Comparison of ENCODE assay signal across 8 cellular contexts in genomic region chr19:7395360-7395781, GRCh38. TPM values are rescaled to one million over a fixed set of nuclear protein-coding genes. Genes with fewer than 3 reads are reported as not detected.
DNase-seq lines count a peak whose midpoint lies in the region; ATAC-seq and TF ChIP-seq lines count a peak whose summit lies in the region.

No MANE protein-coding gene starts in this region.

- H2AFZ ChIP-seq in neural progenitor cell (replicated peaks) = peak overlapping the region; percentile 30

- H3K27me3 Mint-ChIP-seq in CD8-positive, alpha-beta T cell (ENCODE audit: low read depth) = no peaks in the 10 kb centered on the region
- H3K27me3 Mint-ChIP-seq in neural progenitor cell (ENCODE audit: insufficient read depth, low read depth) = peaks cover 8% of the 10 kb centered on the region

- peaks cover 26% of the 10 kb centered on the region for H3K4me1 ChIP-seq in CD8-positive, alpha-beta T cell (ENCODE audit: insufficient read depth, low read length)
- H3K4me1 ChIP-seq in SJSA1 (replicated peaks) = peaks cover 39% of the 10 kb centered on the region
- H3K4me1 ChIP-seq in neural progenitor cell = peaks cover 6% of the 10 kb centered on the region

- intact Hi-C loops in CD8-positive, alpha-beta T cell (cut with DNase I, micrococcal nuclease) = loop anchor here (1.0 to 5.0 kb wide), 8 partner anchors 45 to 1603 kb away; partner anchors contain the start of genes MCOLN1 (in 2 of the 2), DUS3L (in 1 of the 2), MYO1F (in 1 of the 2) and PEX11G (in 1 of the 2)

- peak overlapping the region; percentile 55 for H3K27ac Mint-ChIP-seq in CD8-positive, alpha-beta T cell
- H3K27ac Mint-ChIP-seq in neural progenitor cell = peak overlapping the region; percentile 78

- ATAC-seq in CD8-positive, alpha-beta T cell = peak; percentile 14
- ATAC-seq in esophagus mucosa (peak; percentile 28), GM19452 (IDR thresholded peaks at IDR 0.05; ENCODE audit: unreplicated experiment) (no peak)

- H3K4me2 ChIP-seq in neural progenitor cell = peak overlapping the region; percentile 98

- CTCF ChIA-PET in CD8-positive, alpha-beta T cell (lab: Charles Lee) = interaction anchor here (1.8 kb wide), 2 partner anchors 8 to 293 kb away, joined by 4 to 5 read pairs; no protein-coding TSS in a partner anchor

- POLR2A ChIA-PET in CD8-positive, alpha-beta T cell (lab: Charles Lee) = interaction anchor here (0.7 to 2.3 kb wide), 4 partner anchors 9 to 326 kb away, joined by 3 to 7 read pairs (median 4); partner anchors contain the start of genes ARHGEF18 and ZNF557

- H3K4me3 Mint-ChIP-seq in CD8-positive, alpha-beta T cell = peak overlapping the region; percentile 86
- H3K4me3 Mint-ChIP-seq in neural progenitor cell = peak overlapping the region; percentile 94

- H3K4me3 ChIP-seq in CD8-positive, alpha-beta T cell (ENCODE audit: low read depth, low read length) = peak overlapping the region; percentile 39
- H3K4me3 ChIP-seq in SJSA1 = peak overlapping the region; percentile 94
- peak overlapping the region; percentile 99 for H3K4me3 ChIP-seq in neural progenitor cell

- peak overlapping the region; percentile 12 for H3K27ac ChIP-seq in CD8-positive, alpha-beta T cell (ENCODE audit: low read depth, low read length)
- H3K27ac ChIP-seq in SJSA1 (peak overlapping the region; percentile 62), neural progenitor cell (no peak overlapping the region)

- H3K9me3 Mint-ChIP-seq in CD8-positive, alpha-beta T cell = no peaks in the 10 kb centered on the region
- no peaks in the 10 kb centered on the region for H3K9me3 Mint-ChIP-seq in neural progenitor cell

- H3K79me2 ChIP-seq in neural progenitor cell (ENCODE audit: low read depth) = peaks cover 59% of the 10 kb centered on the region

- DNase-seq in CD8-positive, alpha-beta T cell = peak in 1 of 7 experiments; percentile 17
- peak; percentile 27 for DNase-seq in HCEC 1CT
- DNase-seq in SJSA1 (ENCODE audit: low read depth in 1 of 2, low spot score in 2 of 2) = peak in 1 of 2 experiments; percentile 26
- DNase-seq in neural progenitor cell (ENCODE audit: low spot score) = peak; percentile 41
- DNase-seq in stimulated activated naive CD4-positive, alpha-beta T cell (lab: John Stamatoyannopoulos, UW) = no peak
- DNase-seq in COLO829 (ENCODE audit: low spot score) = no peak

- TF ChIP-seq CTCF in CD8-positive, alpha-beta T cell (IDR thresholded peaks at IDR 0.05) = no peak
- no peak for TF ChIP-seq CTCF in neural progenitor cell (IDR thresholded peaks at IDR 0.05)

- no peaks in the 10 kb centered on the region for H3K9me3 ChIP-seq in CD8-positive, alpha-beta T cell (ENCODE audit: low read length)
- H3K9me3 ChIP-seq in SJSA1 (replicated peaks) = peaks cover 3% of the 10 kb centered on the region; the same call in 1 of the 2 replicates
- H3K9me3 ChIP-seq in neural progenitor cell (ENCODE audit: low read depth) = no peaks in the 10 kb centered on the region

- no peaks in the 10 kb centered on the region for H3F3A ChIP-seq in neural progenitor cell (ENCODE audit: low read depth)

- H3K36me3 Mint-ChIP-seq in CD8-positive, alpha-beta T cell = peaks cover 56% of the 10 kb centered on the region
- peaks cover 2% of the 10 kb centered on the region for H3K36me3 Mint-ChIP-seq in neural progenitor cell

- H3K36me3 ChIP-seq in CD8-positive, alpha-beta T cell (ENCODE audit: insufficient read depth, low read length) = peaks cover 8% of the 10 kb centered on the region
- H3K36me3 ChIP-seq in SJSA1 (peaks cover 7% of the 10 kb centered on the region; the same call in 1 of the 2 replicates), neural progenitor cell (no peaks in the 10 kb centered on the region)

- peaks cover 43% of the 10 kb centered on the region for H3K4me1 Mint-ChIP-seq in CD8-positive, alpha-beta T cell (ENCODE audit: low read depth)
- H3K4me1 Mint-ChIP-seq in neural progenitor cell = peaks cover 19% of the 10 kb centered on the region

- peak overlapping the region; percentile 96 for H3K9ac ChIP-seq in neural progenitor cell

- peaks cover 13% of the 10 kb centered on the region for H4K20me1 ChIP-seq in neural progenitor cell (ENCODE audit: low read depth)

- no peaks in the 10 kb centered on the region for H3K27me3 ChIP-seq in CD8-positive, alpha-beta T cell (ENCODE audit: insufficient read depth, low read length)
- no peaks in the 10 kb centered on the region for H3K27me3 ChIP-seq in SJSA1 (replicated peaks)
- H3K27me3 ChIP-seq in neural progenitor cell = no peaks in the 10 kb centered on the region

RNA-seq across cellular contexts. Expression of gene ARHGEF18, which starts 46.6 kb away (rescaled TPM):
- total RNA-seq in CD8-positive, alpha-beta T cell = 10 to 100 TPM; 78.8 to 81.0 TPM
- total RNA-seq in SJSA1 (2014; rRNA removed; shearing (Covaris generic)) = 33.9 and 34.1 TPM in 2 replicates
- 18.4 TPM for total RNA-seq in esophagus mucosa
- total RNA-seq in neural progenitor cell (ENCODE audit: low replicate concordance) = 13.6 and 41.0 TPM in 2 replicates

Comparison
In these comparisons a context has a peak if more than half of its experiments do, and no peak if none do; other contexts are left out.
1. DNase-seq: peak in HCEC 1CT (single experiment) and neural progenitor cell (single experiment); none in stimulated activated naive CD4-positive, alpha-beta T cell (0 of 6) and COLO829 (single experiment).
2. H3K4me3 ChIP-seq: peak in every context shown above with its lines; median percentile 99 in neural progenitor cell; 94 in SJSA1; 39 in CD8-positive, alpha-beta T cell.